15 cellular contexts compared by ENCODE assay signal in the genomic region with DNA sequence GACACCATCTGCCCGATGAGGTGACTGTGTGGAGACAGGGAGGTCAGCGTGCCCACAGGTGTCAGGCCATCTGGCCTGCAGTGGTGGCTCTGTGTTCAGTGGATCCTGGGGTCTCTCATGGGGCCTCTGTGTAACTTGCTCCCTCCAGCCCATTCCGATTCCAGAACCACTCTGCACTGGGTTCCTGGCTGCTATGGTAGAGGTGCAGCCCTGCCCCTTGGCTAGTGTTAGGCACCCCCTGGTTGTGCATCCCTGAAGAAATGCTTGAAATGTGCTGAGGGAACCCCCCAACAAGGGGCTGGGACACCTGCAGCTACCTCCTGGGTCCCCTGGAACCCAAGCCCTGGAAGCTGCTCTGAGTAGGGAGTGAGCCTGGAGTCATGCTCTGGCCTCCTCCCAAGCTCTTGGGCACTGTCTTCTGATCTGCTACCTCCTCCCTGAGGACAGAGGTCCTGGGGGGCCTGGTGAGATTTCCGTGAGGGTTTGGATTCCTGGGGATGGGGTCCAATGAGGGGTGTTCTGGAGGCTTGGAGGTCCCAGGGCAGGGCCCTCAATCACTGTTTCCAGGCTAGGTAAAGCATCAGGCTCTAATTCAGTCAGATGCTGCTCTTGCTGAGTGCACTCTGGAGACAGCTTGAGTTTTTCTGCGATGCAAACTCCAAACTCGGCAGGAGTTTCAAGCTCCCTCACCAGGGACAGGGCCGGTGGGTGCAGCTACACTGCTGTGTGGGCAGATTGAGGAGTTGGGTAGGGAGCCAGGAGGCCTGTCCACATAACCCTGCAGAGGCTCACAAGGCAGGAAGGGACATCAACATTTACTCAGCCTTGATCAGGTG. TPM values are rescaled to one million over a fixed set of nuclear protein-coding genes. Genes with fewer than 3 reads are reported as not detected.
"Had no signal": no experiment of that assay in that cellular context is flagged by ENCODE, and none has a peak within 500 bp of the region (broad histone marks: within the 10 kb centered on the region; RNA-seq: fewer than 3 reads in every experiment).

No MANE protein-coding gene starts in this region.

- ATAC-seq: activated CD4-positive, CD25-positive, alpha-beta regulatory T cell treated with anti-CD3 and anti-CD28 coated beads, Interleukin-2, amount 50 U/mL, for 24 hours; activated naive CD4-positive, alpha-beta T cell treated with anti-CD3 and anti-CD28 coated beads, Interleukin-2, amount 50 U/mL, for 72 hours; foreskin keratinocyte; left lung; pancreas had no signal

- H3K27ac ChIP-seq: dorsolateral prefrontal cortex, esophagus muscularis mucosa, foreskin keratinocyte, pancreas, skin epidermis, transverse colon had no signal

- H3K27ac Mint-ChIP-seq: nephron progenitor cell had no signal

- H3K9me3 ChIP-seq: esophagus muscularis mucosa, left lung, pancreas, transverse colon had no signal

- DNase-seq: activated CD4-positive, alpha-beta T cell treated with anti-CD3 and anti-CD28 coated beads, Interleukin-2, amount 50 U/mL, for 4 hours; foreskin keratinocyte; mesendoderm; nephron progenitor cell; pancreas; retina; transverse colon had no signal

- FAIRE-seq: pancreas had no signal

- H3K9me3 Mint-ChIP-seq: activated naive CD4-positive, alpha-beta T cell treated with anti-CD3 and anti-CD28 coated beads, Interleukin-2, amount 50 U/mL, for 72 hours; nephron progenitor cell had no signal

- H3K36me3 ChIP-seq: pancreas, transverse colon had no signal

- H3K4me1 Mint-ChIP-seq: nephron progenitor cell had no signal

- H3K36me3 Mint-ChIP-seq: activated naive CD4-positive, alpha-beta T cell treated with anti-CD3 and anti-CD28 coated beads, Interleukin-2, amount 50 U/mL, for 72 hours had no signal

- H3K27me3 ChIP-seq: esophagus muscularis mucosa, left lung, pancreas, transverse colon had no signal

- H3K4me3 Mint-ChIP-seq: nephron progenitor cell had no signal

- H3K4me3 ChIP-seq: dorsolateral prefrontal cortex, esophagus muscularis mucosa, left lung, pancreas, skin epidermis, transverse colon had no signal

- H3K4me1 ChIP-seq: esophagus muscularis mucosa, foreskin keratinocyte, pancreas, transverse colon had no signal

RNA-seq across cellular contexts. Expression of gene RAMP3, which starts 27.7 kb away (rescaled TPM):
- total RNA-seq: chondrocyte; foreskin keratinocyte; T-helper 2 cell treated with Interferon-gamma antibody and Interleukin-4, amounts not matched to agents 100 ng/mL and 5 ng/mL, for 36 hours had no signal
- polyA plus RNA-seq: foreskin keratinocyte had no signal
